Comparison of ENCODE assay signal across 8 cellular contexts in genomic region chr10:67788028-67788886, GRCh38. TPM values are rescaled to one million over a fixed set of nuclear protein-coding genes. Genes with fewer than 3 reads are reported as not detected.
DNase-seq lines count a peak whose midpoint lies in the region; ATAC-seq, FAIRE-seq and TF ChIP-seq lines count a peak whose summit lies in the region.

No MANE protein-coding gene starts in this region.

- peak; percentile 50 for TF ChIP-seq CTCF in retinal pigment epithelial cell (conservative IDR thresholded peaks at IDR 0.05; ENCODE audit: low read depth, low read length)

- in situ Hi-C loops in G401 (cut with HindIII; ENCODE audit: low sequenced_read_pairs), result no loop called here

- POLR2A ChIA-PET in activated CD8-positive, alpha-beta T cell treated with anti-CD3 and anti-CD28 coated beads, Interleukin-2, amount 10 ng/mL, durations not matched to agents 7 days and 5 days (lab: Charles Lee), result interaction anchor here (0.7 to 1.5 kb wide), 7 partner anchors 24 to 543 kb away, joined by 3 to 7 read pairs (median 5); partner anchors contain the start of gene HNRNPH3

- H3K27me3 Mint-ChIP-seq in activated CD8-positive, alpha-beta T cell treated with anti-CD3 and anti-CD28 coated beads, Interleukin-2, amount 10 ng/mL, durations not matched to agents 7 days and 5 days (ENCODE audit: low read depth), result no peaks in the 10 kb centered on the region

- peak; percentile 54 for FAIRE-seq in GM12892 (lab: Jason Lieb, UNC)

- peak overlapping the region; percentile 23 for H3K4me3 Mint-ChIP-seq in activated CD8-positive, alpha-beta T cell treated with anti-CD3 and anti-CD28 coated beads, Interleukin-2, amount 10 ng/mL, durations not matched to agents 7 days and 5 days

- DNase-seq in GM12892 (ENCODE audit: insufficient read length), result peak; percentile 34
- peak; percentile 50 for DNase-seq in NCI-H1694 (lab: John Stamatoyannopoulos, UW)
- peak; percentile 84 for DNase-seq in activated CD8-positive, alpha-beta T cell treated with anti-CD3 and anti-CD28 coated beads, Interleukin-2, amount 10 ng/mL, durations not matched to agents 7 days and 5 days
- DNase-seq in erythroblast (lab: John Stamatoyannopoulos, UW), result peak; percentile 67 to 83
- DNase-seq in retinal pigment epithelial cell (ENCODE audit: low read depth), result no peak
- DNase-seq in NCI-H2081 treated with DMSO at 0.1 percent for 48 hours (lab: John Stamatoyannopoulos, UW), result no peak
- no peak for DNase-seq in G401 (ENCODE audit: low spot score)

- no peaks in the 10 kb centered on the region for H3K9me3 Mint-ChIP-seq in activated CD8-positive, alpha-beta T cell treated with anti-CD3 and anti-CD28 coated beads, Interleukin-2, amount 10 ng/mL, durations not matched to agents 7 days and 5 days (ENCODE audit: insufficient read depth)

- H3K27ac Mint-ChIP-seq in activated CD8-positive, alpha-beta T cell treated with anti-CD3 and anti-CD28 coated beads, Interleukin-2, amount 10 ng/mL, durations not matched to agents 7 days and 5 days, result peak overlapping the region; percentile 3

- H3K4me3 ChIP-seq in retinal pigment epithelial cell (ENCODE audit: low read length), result no peak overlapping the region

- CTCF ChIA-PET in activated CD8-positive, alpha-beta T cell treated with anti-CD3 and anti-CD28 coated beads, Interleukin-2, amount 10 ng/mL, durations not matched to agents 7 days and 5 days (lab: Charles Lee), result interaction anchor here (0.6 to 5.2 kb wide), 54 partner anchors 8 to 547 kb away, joined by 3 to 110 read pairs (median 5); partner anchors contain the start of genes CTNNA3, DNAJC12, PBLD and SIRT1

- H3K4me1 Mint-ChIP-seq in activated CD8-positive, alpha-beta T cell treated with anti-CD3 and anti-CD28 coated beads, Interleukin-2, amount 10 ng/mL, durations not matched to agents 7 days and 5 days (ENCODE audit: low read depth), result peaks cover 60% of the 10 kb centered on the region

- H3K36me3 Mint-ChIP-seq in activated CD8-positive, alpha-beta T cell treated with anti-CD3 and anti-CD28 coated beads, Interleukin-2, amount 10 ng/mL, durations not matched to agents 7 days and 5 days (ENCODE audit: low read depth), result no peaks in the 10 kb centered on the region

- peak; percentile 85 for ATAC-seq in HG02588 (IDR thresholded peaks at IDR 0.05; ENCODE audit: unreplicated experiment)
- peak; percentile 46 for ATAC-seq in activated CD8-positive, alpha-beta T cell treated with anti-CD3 and anti-CD28 coated beads, Interleukin-2, amount 10 ng/mL, durations not matched to agents 7 days and 5 days

- TF ChIP-seq POLR2A in GM12892 (IDR thresholded peaks at IDR 0.05; ENCODE audit: low read depth, low read length), result no peak
- TF ChIP-seq POLR2A in erythroblast (IDR thresholded peaks at IDR 0.05; ENCODE audit: low read length), result no peak

RNA-seq across cellular contexts. Expression of gene DNAJC12, which starts 49.7 kb away (rescaled TPM):
- 1.5 TPM for polyA plus RNA-seq in GM12892 (2012; ENCODE audit: missing spikeins)
- total RNA-seq in activated CD8-positive, alpha-beta T cell treated with anti-CD3 and anti-CD28 coated beads, Interleukin-2, amount 10 ng/mL, durations not matched to agents 7 days and 5 days, result 1 to 10 TPM; 2.6 to 3.0 TPM
- total RNA-seq in G401 (2014; rRNA removed; shearing (Covaris generic)), result 1.1 and 15.8 TPM in 2 replicates

Comparison
In these comparisons a context has a peak if more than half of its experiments do, and no peak if none do; other contexts are left out.
1. DNase-seq: peak in GM12892 (single experiment), NCI-H1694 (single experiment), activated CD8-positive, alpha-beta T cell treated with anti-CD3 and anti-CD28 coated beads, Interleukin-2, amount 10 ng/mL, durations not matched to agents 7 days and 5 days (single experiment) and erythroblast (2 of 2); none in retinal pigment epithelial cell (single experiment), NCI-H2081 treated with DMSO at 0.1 percent for 48 hours (single experiment) and G401 (single experiment).